Comparison of ENCODE assay signal across 8 cellular contexts in the genomic region with DNA sequence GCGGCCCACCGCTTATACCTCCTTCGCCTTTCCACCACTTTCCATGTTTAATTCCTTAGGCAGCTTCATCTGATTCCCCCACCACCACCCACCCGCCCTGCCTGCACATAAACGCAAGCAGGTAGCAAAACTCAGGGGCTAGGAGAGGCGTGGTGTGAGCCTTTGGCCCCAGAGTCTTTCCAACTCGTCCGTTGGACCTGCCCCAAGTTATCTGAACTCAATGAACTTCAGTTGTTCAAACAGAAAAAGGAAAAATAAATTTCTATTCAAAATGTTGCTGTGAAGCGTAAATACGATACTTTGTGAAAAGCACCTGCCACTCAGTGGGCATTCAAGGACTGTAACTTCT. TPM values are rescaled to one million over a fixed set of nuclear protein-coding genes. Genes with fewer than 3 reads are reported as not detected.
A peak's percentile ranks its signal among the peaks of the same experiment; 100 is the strongest.
DNase-seq lines count a peak whose midpoint lies in the region; TF ChIP-seq lines count a peak whose summit lies in the region.

No MANE protein-coding gene starts in this region.

- H3K27ac ChIP-seq in SJCRH30: no peak overlapping the region
- H3K27ac ChIP-seq in rectal smooth muscle tissue (ENCODE audit: low read depth, low read length): no peak overlapping the region

- H3K9me3 ChIP-seq in ES-I3 (ENCODE audit: control insufficient read depth, insufficient read depth, low read length) (no peaks in the 10 kb centered on the region), SJCRH30 (replicated peaks) (no peaks in the 10 kb centered on the region)

- H3K4me1 ChIP-seq in ES-I3 (ENCODE audit: insufficient read depth, low read length) (peaks cover 9% of the 10 kb centered on the region), SJCRH30 (no peaks in the 10 kb centered on the region), rectal smooth muscle tissue (ENCODE audit: control insufficient read depth, insufficient read depth, low read length) (peaks cover 8% of the 10 kb centered on the region)

- H3K36me3 ChIP-seq in ES-I3 (ENCODE audit: insufficient read depth, low read length): no peaks in the 10 kb centered on the region
- H3K36me3 ChIP-seq in SJCRH30: no peaks in the 10 kb centered on the region
- H3K36me3 ChIP-seq in rectal smooth muscle tissue (ENCODE audit: control insufficient read depth, insufficient read depth, low read length): no peaks in the 10 kb centered on the region

- H3K27me3 ChIP-seq in SJCRH30 (no peaks in the 10 kb centered on the region), rectal smooth muscle tissue (ENCODE audit: control insufficient read depth, insufficient read depth, low read length) (no peaks in the 10 kb centered on the region)

- DNase-seq in SJCRH30 (no peak), fibroblast of mammary gland (ENCODE audit: low read depth) (no peak), AML-193 (lab: John Stamatoyannopoulos, UW) (no peak), NOMO-1 treated with dmso at 0.1 percent for 144 hours (lab: John Stamatoyannopoulos, UW; ENCODE audit: unreplicated experiment) (no peak)
- no peak for DNase-seq in stimulated activated CD8-positive, alpha-beta memory T cell treated with anti-CD3 and anti-CD28 coated beads, Interleukin-4, amount 100 ng/mL, for 48 hours
- DNase-seq in NK-92 treated with Interleukin-12 subunit alpha and Interleukin-12 subunit beta, amount 100 ng/mL, for 24 hours (lab: John Stamatoyannopoulos, UW): no peak

- H3K4me3 ChIP-seq in SJCRH30 (peak overlapping the region; percentile 67), fibroblast of mammary gland (ENCODE audit: control insufficient read depth, low read depth, low read length) (peak overlapping the region; percentile 12), rectal smooth muscle tissue (ENCODE audit: low read length) (peak overlapping the region; percentile 32)

- H3K9ac ChIP-seq in ES-I3 (ENCODE audit: low read depth, low read length) (peak overlapping the region; percentile 42; the same call in 1 of the 2 replicates), rectal smooth muscle tissue (ENCODE audit: low read length) (no peak overlapping the region)

- no peak for TF ChIP-seq CTCF in fibroblast of mammary gland (conservative IDR thresholded peaks at IDR 0.05; ENCODE audit: control insufficient read depth, insufficient read depth, low read depth, low read length)

RNA-seq across cellular contexts. Expression of a gene that starts 0.8 kb away (rescaled TPM):
- 59.6 and 76.1 TPM in 2 replicates for total RNA-seq in SJCRH30 (2014; rRNA removed; shearing (Covaris generic))

Comparison
In these comparisons a context has a peak if more than half of its experiments do, and no peak if none do; other contexts are left out.
1. H3K4me3 ChIP-seq: peak in every context shown above with its lines; median percentile 67 in SJCRH30; 32 in rectal smooth muscle tissue; 12 in fibroblast of mammary gland.